8 cellular contexts compared by ENCODE assay signal in genomic region chr3:155805204-155805801, GRCh38. TPM values are rescaled to one million over a fixed set of nuclear protein-coding genes. Genes with fewer than 3 reads are reported as not detected.
DNase-seq lines count a peak whose midpoint lies in the region; ATAC-seq and FAIRE-seq lines count a peak whose summit lies in the region.

No MANE protein-coding gene starts in this region.

- H4K20me1 ChIP-seq in BLaER1 treated with 17β-estradiol and CSF1 and Interleukin-3, amounts not matched to agents 10 nM and 100 nM = no peaks in the 10 kb centered on the region

- DNase-seq in MV-4-11 (lab: John Stamatoyannopoulos, UW) = peak; percentile 55
- DNase-seq in activated naive CD4-positive, alpha-beta T cell treated with anti-CD3 and anti-CD28 coated beads, Interleukin-2, amount 50 U/mL, for 72 hours (ENCODE audit: low spot score in 2 of 2) = no peak
- no peak for DNase-seq in iPS DF 6.9 (ENCODE audit: low read depth, low spot score)
- DNase-seq in small intestine = peak; percentile 50
- DNase-seq in NCI-H524 (lab: John Stamatoyannopoulos, UW) = no peak
- no peak for DNase-seq in middle frontal gyrus (ENCODE audit: extremely low spot score, low spot score)

- peak overlapping the region; percentile 73 to 90 (median 85) for H3K4me2 ChIP-seq in BLaER1 treated with 17β-estradiol and CSF1 and Interleukin-3, amounts not matched to agents 10 nM and 100 nM

- H3K36me3 ChIP-seq in BLaER1 treated with 17β-estradiol and CSF1 and Interleukin-3, amounts not matched to agents 10 nM and 100 nM = no peaks in the 10 kb centered on the region
- H3K36me3 ChIP-seq in iPS DF 6.9 (ENCODE audit: control insufficient read depth, insufficient read depth, low read length) (no peaks in the 10 kb centered on the region), small intestine (ENCODE audit: control insufficient read depth in 2 of 2, insufficient read depth in 2 of 2, low read length in 2 of 2) (no peaks in the 10 kb centered on the region)

- FAIRE-seq in small intestine (lab: Jason Lieb, UNC) = no peak

- H3K9me3 Mint-ChIP-seq in activated naive CD4-positive, alpha-beta T cell treated with anti-CD3 and anti-CD28 coated beads, Interleukin-2, amount 50 U/mL, for 72 hours = no peaks in the 10 kb centered on the region

- H3K36me3 Mint-ChIP-seq in activated naive CD4-positive, alpha-beta T cell treated with anti-CD3 and anti-CD28 coated beads, Interleukin-2, amount 50 U/mL, for 72 hours = peaks cover 0 to 6% of the 10 kb centered on the region in 2 donors

- H3K27me3 ChIP-seq in BLaER1 treated with 17β-estradiol and CSF1 and Interleukin-3, amounts not matched to agents 10 nM and 100 nM = peaks cover 8 to 27% (median 22%) of the 10 kb centered on the region in 11 experiments; a peak in 20 of 22 replicates
- H3K27me3 ChIP-seq in iPS DF 6.9 (ENCODE audit: control insufficient read depth, insufficient read depth, low read length) (no peaks in the 10 kb centered on the region), small intestine (ENCODE audit: control insufficient read depth in 2 of 2, insufficient read depth in 2 of 2, low read length in 2 of 2) (no peaks in the 10 kb centered on the region)

- ATAC-seq in GM21723 (IDR thresholded peaks at IDR 0.05; ENCODE audit: unreplicated experiment) = peak; percentile 9
- ATAC-seq in activated naive CD4-positive, alpha-beta T cell treated with anti-CD3 and anti-CD28 coated beads, Interleukin-2, amount 50 U/mL, for 72 hours = peak; percentile 23 to 56

- peaks cover 0 to 4% (median 0%) of the 10 kb centered on the region in 11 experiments; a peak in 1 of 22 replicates for H3K9me3 ChIP-seq in BLaER1 treated with 17β-estradiol and CSF1 and Interleukin-3, amounts not matched to agents 10 nM and 100 nM (replicated peaks in 1 of 11)
- H3K9me3 ChIP-seq in iPS DF 6.9 (ENCODE audit: control insufficient read depth, insufficient read depth, low read length) = no peaks in the 10 kb centered on the region
- no peaks in the 10 kb centered on the region for H3K9me3 ChIP-seq in small intestine (ENCODE audit: control insufficient read depth, low read depth)

- peak overlapping the region; percentile 71 to 85 (median 82) for H3K9ac ChIP-seq in BLaER1 treated with 17β-estradiol and CSF1 and Interleukin-3, amounts not matched to agents 10 nM and 100 nM

- H3K4me3 ChIP-seq in BLaER1 treated with 17β-estradiol and CSF1 and Interleukin-3, amounts not matched to agents 10 nM and 100 nM = peak overlapping the region; percentile 58 to 76 (median 65)
- H3K4me3 ChIP-seq in iPS DF 6.9 (ENCODE audit: low read length) (peak overlapping the region; percentile 93; the same call in 1 of the 2 replicates), small intestine (ENCODE audit: low read depth in 1 of 2, low read length in 2 of 2) (peak overlapping the region; percentile 78 to 90)

- H3K27ac Mint-ChIP-seq in activated naive CD4-positive, alpha-beta T cell treated with anti-CD3 and anti-CD28 coated beads, Interleukin-2, amount 50 U/mL, for 72 hours = peak overlapping the region; percentile 29 to 95

- H3K4me1 ChIP-seq in BLaER1 treated with 17β-estradiol and CSF1 and Interleukin-3, amounts not matched to agents 10 nM and 100 nM = peaks cover 0 to 12% (median 0%) of the 10 kb centered on the region in 10 experiments; a peak in 6 of 20 replicates
- H3K4me1 ChIP-seq in iPS DF 6.9 (ENCODE audit: control insufficient read depth, insufficient read depth, low read length) = no peaks in the 10 kb centered on the region
- H3K4me1 ChIP-seq in small intestine (ENCODE audit: control insufficient read depth in 2 of 2, insufficient read depth in 1 of 2, low read depth in 1 of 2, low read length in 1 of 2) = no peaks in the 10 kb centered on the region

- no CpG with 5 or more reads among the region's 15 CpGs for WGBS in iPS DF 6.9 (ENCODE audit: insufficient coverage, insufficient read length)
- 28 to 44% (median 34%) methylated on average over 15 of the region's 15 CpGs for WGBS in small intestine, 3 donors

- peak overlapping the region in 9 of 11 experiments; percentile 58 to 79 (median 72); a peak in 11 of 22 replicates for H3K27ac ChIP-seq in BLaER1 treated with 17β-estradiol and CSF1 and Interleukin-3, amounts not matched to agents 10 nM and 100 nM
- no peak overlapping the region for H3K27ac ChIP-seq in iPS DF 6.9 (ENCODE audit: low read length)
- no peak overlapping the region for H3K27ac ChIP-seq in small intestine (ENCODE audit: low read depth in 1 of 2, low read length in 1 of 2)

RNA-seq across cellular contexts. Expression of gene C3orf33, which starts 0.8 kb away (rescaled TPM):
- 1 to 10 TPM; 1.7 to 3.3 TPM for total RNA-seq in activated naive CD4-positive, alpha-beta T cell treated with anti-CD3 and anti-CD28 coated beads, Interleukin-2, amount 50 U/mL, for 72 hours
- polyA plus RNA-seq in small intestine = 1 to 10 TPM in 2 of 3 donors, under 1 TPM in 1; 0.89 to 3.4 (median 1.1) TPM

RNA-seq across cellular contexts. Expression of gene SLC33A1, which starts 48.9 kb away (rescaled TPM):
- 10 to 100 TPM; 23.5 to 25.1 TPM for total RNA-seq in activated naive CD4-positive, alpha-beta T cell treated with anti-CD3 and anti-CD28 coated beads, Interleukin-2, amount 50 U/mL, for 72 hours
- polyA plus RNA-seq in small intestine = 10 to 100 TPM in 1 of 3 donors, 1 to 10 TPM in 2; 2.9 to 16.9 (median 3.5) TPM

Comparison
In these comparisons a context has a peak if more than half of its experiments do, and no peak if none do; other contexts are left out.
1. H3K27ac ChIP-seq: peak in BLaER1 treated with 17β-estradiol and CSF1 and Interleukin-3, amounts not matched to agents 10 nM and 100 nM (9 of 11); none in iPS DF 6.9 (single experiment) and small intestine (0 of 2).
2. DNase-seq: peak in MV-4-11 (single experiment) and small intestine (single experiment); none in activated naive CD4-positive, alpha-beta T cell treated with anti-CD3 and anti-CD28 coated beads, Interleukin-2, amount 50 U/mL, for 72 hours (0 of 2), iPS DF 6.9 (single experiment), NCI-H524 (0 of 2) and middle frontal gyrus (single experiment).
3. Peak in every context shown above with its lines, with median percentiles within 50 percentile points of each other: H3K4me3 ChIP-seq.